ENCODE assay signal across 18 cellular contexts in genomic region chr16:85477801-85478363, GRCh38.
DNase-seq lines count a peak whose midpoint lies in the region; ATAC-seq and TF ChIP-seq lines count a peak whose summit lies in the region.
"Had no signal": no experiment of that assay in that cellular context is flagged by ENCODE, and none has a peak within 500 bp of the region (broad histone marks: within the 10 kb centered on the region; RNA-seq: fewer than 3 reads in every experiment).

No MANE protein-coding gene starts in this region.

- no peak overlapping the region for H2AK5ac ChIP-seq in IMR-90 (ENCODE audit: low read depth, low read length)

- peaks cover 10 to 31% of the 10 kb centered on the region in 2 experiments; a peak in 3 of 4 replicates for H3K79me1 ChIP-seq in IMR-90 (ENCODE audit: low read depth in 1 of 2, low read length in 2 of 2)

- no peak overlapping the region for H2BK5ac ChIP-seq in IMR-90 (ENCODE audit: low read depth, low read length, poor library complexity, severe bottlenecking)

- peak overlapping the region; percentile 14 for H2AFZ ChIP-seq in IMR-90 (replicated peaks; ENCODE audit: low read length, poor library complexity)

- DNase-seq in CD1c-positive myeloid dendritic cell (ENCODE audit: extremely low spot score) (peak; percentile 1), IMR-90 (no peak), neural crest cell (ENCODE audit: low read depth, low spot score) (no peak), NCI-H2081 treated with DMSO at 0.1 percent for 48 hours (lab: John Stamatoyannopoulos, UW) (no peak)
- no peak for DNase-seq in activated T-cell treated with anti-CD3 and anti-CD28 coated beads, Interleukin-2, amount 50 U/mL, for 72 hours
- DNase-seq in stimulated activated CD4-positive, alpha-beta T cell treated with anti-CD3 and anti-CD28 coated beads, Interleukin-4, amount 100 ng/mL, for 24 hours, result no peak
- DNase-seq: C1 segment of cervical spinal cord, DND-41, KG1, MV-4-11, NCI-H1417, NCI-H187, NCI-H226, NCI-H524, SIG-M5 had no signal

- H3K4me1 ChIP-seq in IMR-90 (ENCODE audit: control insufficient read depth, insufficient read depth, low read length), result peaks cover 5% of the 10 kb centered on the region; the same call in 1 of the 2 replicates

- in situ Hi-C loops in IMR-90 (cut with MboI; ENCODE audit: low sequenced_read_pairs), result no loop called here

- CTCF ChIA-PET in IMR-90 (lab: Yijun Ruan, JAX), result interaction anchor here (0.6 kb wide), 1 partner anchor 1258 kb away, joined by 3 read pairs; no protein-coding TSS in a partner anchor

- no peaks in the 10 kb centered on the region for H3K27me3 ChIP-seq in IMR-90 (ENCODE audit: control insufficient read depth, insufficient read depth, low read length)

- TF ChIP-seq CTCF in IMR-90 (conservative IDR thresholded peaks at IDR 0.05; ENCODE audit: low read depth, low read length) (no peak), brain (conservative IDR thresholded peaks at IDR 0.05) (no peak), neural crest cell (conservative IDR thresholded peaks at IDR 0.05) (no peak)

- peaks cover 0 to 4% (median 0%) of the 10 kb centered on the region in 5 experiments for H3K9me3 Mint-ChIP-seq in brain
- no peaks in the 10 kb centered on the region for H3K9me3 Mint-ChIP-seq in neural crest cell
- H3K9me3 Mint-ChIP-seq in activated T-cell treated with anti-CD3 and anti-CD28 coated beads, Interleukin-2, amount 50 U/mL, for 72 hours, result no peaks in the 10 kb centered on the region

- peaks cover 4% of the 10 kb centered on the region for H3K36me3 Mint-ChIP-seq in brain
- H3K36me3 Mint-ChIP-seq in neural crest cell (ENCODE audit: low read depth), result no peaks in the 10 kb centered on the region
- no peaks in the 10 kb centered on the region for H3K36me3 Mint-ChIP-seq in activated T-cell treated with anti-CD3 and anti-CD28 coated beads, Interleukin-2, amount 50 U/mL, for 72 hours (ENCODE audit: insufficient read depth in 2 of 2)

- H3K4me3 ChIP-seq in IMR-90 (ENCODE audit: insufficient read depth, low read depth, low read length), result no peak overlapping the region

- BruUV-seq in IMR-90 (replicated peaks; lab: Mats Ljungman, UMichigan), result no TSS peak

- POLR2A ChIA-PET in IMR-90 (lab: Charles Lee; ENCODE audit: unreplicated experiment), result no interaction called here

- H3K4ac ChIP-seq in IMR-90 (ENCODE audit: low read depth, low read length), result no peak overlapping the region

- no peak overlapping the region for H4K5ac ChIP-seq in IMR-90 (ENCODE audit: low read depth, low read length)

- H3K9me3 ChIP-seq in IMR-90 (ENCODE audit: control insufficient read depth, insufficient read depth, low read length), result no peaks in the 10 kb centered on the region

- 80% methylated on average over 10 of the region's 24 CpGs; no CpG with 5 or more reads in 1 of the 2 experiments for WGBS in IMR-90 (ENCODE audit: extremely low coverage in 2 of 2, insufficient read length in 1 of 2), 2 experiments

- H4K20me1 ChIP-seq in IMR-90 (ENCODE audit: insufficient read depth, low read length), result peaks cover 55% of the 10 kb centered on the region

- no peak overlapping the region for H2BK20ac ChIP-seq in IMR-90 (ENCODE audit: low read depth, low read length)

- TF ChIP-seq POLR2A in IMR-90 (IDR thresholded peaks at IDR 0.05; ENCODE audit: low read depth, low read length), result no peak

- H4K8ac ChIP-seq in IMR-90 (ENCODE audit: low read depth in 2 of 2, low read length in 2 of 2), result no peak overlapping the region

- H3K9me1 ChIP-seq in IMR-90 (ENCODE audit: insufficient read depth, low read length), result peaks cover 5% of the 10 kb centered on the region

- H3K27ac Mint-ChIP-seq in brain, result peak overlapping the region in 3 of 5 experiments; percentile 23 to 78 (median 39)
- H3K27ac Mint-ChIP-seq in neural crest cell (ENCODE audit: unreplicated experiment), result peak overlapping the region; percentile 7
- H3K27ac Mint-ChIP-seq in activated T-cell treated with anti-CD3 and anti-CD28 coated beads, Interleukin-2, amount 50 U/mL, for 72 hours, result no peak overlapping the region

- H3K4me1 Mint-ChIP-seq in brain (peaks cover 52% of the 10 kb centered on the region), neural crest cell (peaks cover 23% of the 10 kb centered on the region)
- no peaks in the 10 kb centered on the region for H3K4me1 Mint-ChIP-seq in activated T-cell treated with anti-CD3 and anti-CD28 coated beads, Interleukin-2, amount 50 U/mL, for 72 hours (ENCODE audit: low read depth)

- TF ChIP-seq RAD21 in IMR-90 (IDR thresholded peaks at IDR 0.05; ENCODE audit: low read length), result no peak

- H2BK15ac ChIP-seq in IMR-90 (ENCODE audit: low read depth, low read length), result no peak overlapping the region

- H3K4me2 ChIP-seq in IMR-90 (ENCODE audit: low read depth, low read length), result no peak overlapping the region

- no peak overlapping the region for H3K14ac ChIP-seq in IMR-90 (replicated peaks; ENCODE audit: low read depth, low read length)

- no peak overlapping the region for H2BK120ac ChIP-seq in IMR-90 (ENCODE audit: low read depth, low read length)

- no peaks in the 10 kb centered on the region for H3K36me3 ChIP-seq in IMR-90 (ENCODE audit: control insufficient read depth, insufficient read depth, low read length)

- H3K9ac ChIP-seq in IMR-90 (ENCODE audit: low read depth, low read length), result no peak overlapping the region

- no peak overlapping the region for H3K23ac ChIP-seq in IMR-90 (ENCODE audit: low read depth, low read length)

- ATAC-seq in IMR-90 (ENCODE audit: low read depth), result no peak
- no peak for ATAC-seq in activated T-cell treated with anti-CD3 and anti-CD28 coated beads, Interleukin-2, amount 50 U/mL, for 72 hours (replicated peaks in 1 of 2)
- ATAC-seq: SK-N-SH treated with all-trans-retinoic acid at 6 μM for 48 hours had no signal

- peak overlapping the region; percentile 55 for H2AK9ac ChIP-seq in IMR-90 (replicated peaks; ENCODE audit: low read depth, low read length, poor library complexity)

- H3K18ac ChIP-seq in IMR-90 (ENCODE audit: low read depth, low read length), result no peak overlapping the region

- H3K4me3 Mint-ChIP-seq in brain, result no peak overlapping the region
- H3K4me3 Mint-ChIP-seq in neural crest cell, result no peak overlapping the region
- H3K4me3 Mint-ChIP-seq in activated T-cell treated with anti-CD3 and anti-CD28 coated beads, Interleukin-2, amount 50 U/mL, for 72 hours, result no peak overlapping the region

- H3K27me3 Mint-ChIP-seq in brain (peaks cover 6% of the 10 kb centered on the region), neural crest cell (ENCODE audit: low read depth) (peaks cover 25% of the 10 kb centered on the region)
- no peaks in the 10 kb centered on the region for H3K27me3 Mint-ChIP-seq in activated T-cell treated with anti-CD3 and anti-CD28 coated beads, Interleukin-2, amount 50 U/mL, for 72 hours (ENCODE audit: low read depth)

- dilution Hi-C loops in IMR-90 (cut with HindIII; ENCODE audit: low sequenced_read_pairs, unreplicated experiment), result no loop called here

- no peak overlapping the region for H3K56ac ChIP-seq in IMR-90 (ENCODE audit: extremely low read depth, insufficient read depth, low read length)

- no peak overlapping the region for H4K91ac ChIP-seq in IMR-90 (ENCODE audit: insufficient read depth, low read depth, low read length)

- intact Hi-C loops in IMR-90 (cut with micrococcal nuclease), result no loop called here

- H3K27ac ChIP-seq in IMR-90 (ENCODE audit: insufficient read depth, low read length), result no peak overlapping the region
- H3K27ac ChIP-seq: RWPE1 had no signal

TF ChIP-seq in IMR-90, 13 proteins besides CTCF, POLR2A, EP300 and RAD21:
- no peak for TF ChIP-seq CEBPB (IDR thresholded peaks at IDR 0.05; ENCODE audit: low read depth, low read length)
- no peak for TF ChIP-seq CHD1 (IDR thresholded peaks at IDR 0.05; ENCODE audit: low read depth, low read length)
- TF ChIP-seq ELK1 (IDR thresholded peaks at IDR 0.05; ENCODE audit: borderline replicate concordance, low read depth, low read length), result no peak
- no peak for TF ChIP-seq FOS (IDR thresholded peaks at IDR 0.05; ENCODE audit: low read depth, low read length)
- TF ChIP-seq RFX5 (IDR thresholded peaks at IDR 0.05; ENCODE audit: low read depth, low read length), result no peak
- no peak for TF ChIP-seq MAFK (IDR thresholded peaks at IDR 0.05; ENCODE audit: low read depth, low read length)
- no peak for TF ChIP-seq RCOR1 (IDR thresholded peaks at IDR 0.05; ENCODE audit: insufficient replicate concordance, low read length)
- no peak for TF ChIP-seq USF2 (IDR thresholded peaks at IDR 0.05; ENCODE audit: low read depth, low read length)
- no peak for TF ChIP-seq MAZ (IDR thresholded peaks at IDR 0.05; ENCODE audit: borderline replicate concordance, low read depth, low read length)
- no peak for TF ChIP-seq BHLHE40 (IDR thresholded peaks at IDR 0.05; ENCODE audit: low read depth, low read length)
- no peak for TF ChIP-seq MXI1 (IDR thresholded peaks at IDR 0.05; ENCODE audit: borderline replicate concordance, low read depth, low read length)
- no peak for TF ChIP-seq NFE2L2 (IDR thresholded peaks at IDR 0.05; ENCODE audit: low read depth, low read length)
- no peak for TF ChIP-seq SMC3 (IDR thresholded peaks at IDR 0.05; ENCODE audit: low read depth, low read length)
